ENCODE assay signal across 24 cellular contexts in the genomic region with DNA sequence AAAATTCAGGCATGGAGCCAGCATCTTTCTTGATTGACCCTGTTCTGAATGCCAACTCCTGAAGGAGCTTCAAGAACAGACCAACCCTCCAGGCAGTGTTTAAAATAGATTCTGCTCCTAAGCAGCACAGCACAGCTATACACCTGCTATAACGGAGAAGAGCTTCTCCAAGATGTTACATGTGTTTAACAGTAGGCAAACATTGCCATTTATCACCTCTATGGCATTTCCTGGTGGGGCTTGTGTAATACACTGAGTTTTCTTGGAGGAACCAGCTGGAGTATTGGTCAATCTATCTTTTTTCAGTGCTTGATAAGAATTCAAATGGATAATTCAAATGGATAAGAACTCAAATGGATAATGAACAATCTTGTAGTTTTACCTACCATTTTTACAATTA.
"Had no signal": no experiment of that assay in that cellular context is flagged by ENCODE, and none has a peak within 500 bp of the region (broad histone marks: within the 10 kb centered on the region; RNA-seq: fewer than 3 reads in every experiment).

No MANE protein-coding gene starts in this region.

- DNase-seq: colonic mucosa; effector CD8-positive, alpha-beta T cell; endodermal cell; esophagus squamous epithelium; hypothalamus; immature natural killer cell; mesenchymal stem cell; mucosa of descending colon; naive B cell; stimulated activated CD4-positive, alpha-beta T cell treated with anti-CD3 and anti-CD28 coated beads, Interleukin-12 subunit alpha, Interleukin-12 subunit beta, amount 100 ng/mL, for 4 hours; stimulated activated CD4-positive, alpha-beta T cell treated with anti-CD3 and anti-CD28 coated beads, Interleukin-1b, Interleukin-23, amount 100 ng/mL, for 48 hours; stimulated activated CD4-positive, alpha-beta T cell treated with anti-CD3 and anti-CD28 coated beads, Interleukin-4, amount 100 ng/mL, for 1 hour; stimulated activated CD8-positive, alpha-beta memory T cell treated with anti-CD3 and anti-CD28 coated beads, Interleukin-4, amount 100 ng/mL, for 48 hours; stimulated activated naive CD4-positive, alpha-beta T cell; stimulated activated naive CD8-positive, alpha-beta T cell treated with anti-CD3 and anti-CD28 coated beads, Interleukin-15, amount 100 ng/mL, for 72 hours; transverse colon; upper lobe of right lung; uterus had no signal

- H3K4me1 ChIP-seq: colonic mucosa, esophagus squamous epithelium, parathyroid adenoma, suprapubic skin, transverse colon, upper lobe of right lung, uterus had no signal

- H3K9me3 ChIP-seq: colonic mucosa, esophagus squamous epithelium, mucosa of descending colon, suprapubic skin, transverse colon, upper lobe of right lung, uterus had no signal

- H3K4me3 ChIP-seq: colonic mucosa, esophagus squamous epithelium, lung, mucosa of descending colon, smooth muscle cell, suprapubic skin, transverse colon, upper lobe of right lung, uterus had no signal

- H2AFZ ChIP-seq: parathyroid adenoma had no signal

- H3K9ac ChIP-seq: parathyroid adenoma had no signal

- H3K27ac ChIP-seq: colonic mucosa, esophagus squamous epithelium, parathyroid adenoma, suprapubic skin, transverse colon, upper lobe of right lung, uterus had no signal

- ATAC-seq: mucosa of descending colon; natural killer cell treated with Interleukin-12 subunit alpha and Interleukin-12 subunit beta and Interleukin-15 and Interleukin-18, amount 100 ng/mL, for 72 hours; sciatic nerve; stimulated activated naive CD8-positive, alpha-beta T cell treated with anti-CD3 and anti-CD28 coated beads, Interleukin-15, amount 100 ng/mL, for 72 hours; upper lobe of right lung had no signal

- H3K27me3 ChIP-seq: colonic mucosa, esophagus squamous epithelium, suprapubic skin, transverse colon, upper lobe of right lung, uterus had no signal

- H3K4me2 ChIP-seq: smooth muscle cell had no signal

- H3K36me3 ChIP-seq: colonic mucosa, esophagus squamous epithelium, suprapubic skin, transverse colon, upper lobe of right lung, uterus had no signal
